34 cellular contexts compared by ENCODE assay signal in genomic region chr19:4568884-4569283, GRCh38. TPM values are rescaled to one million over a fixed set of nuclear protein-coding genes. Genes with fewer than 3 reads are reported as not detected.
DNase-seq lines count a peak whose midpoint lies in the region; ATAC-seq lines count a peak whose summit lies in the region.
"Had no signal": no experiment of that assay in that cellular context is flagged by ENCODE, and none has a peak within 500 bp of the region (broad histone marks: within the 10 kb centered on the region; RNA-seq: fewer than 3 reads in every experiment).

No MANE protein-coding gene starts in this region.

- peaks cover 3% of the 10 kb centered on the region for H3K4me1 ChIP-seq in mesenchymal stem cell (ENCODE audit: control insufficient read depth, insufficient read depth, low read depth, low read length)
- H3K4me1 ChIP-seq: BE2C, breast epithelium, uterus had no signal

- H2BK120ac ChIP-seq in mesenchymal stem cell (ENCODE audit: low read depth, low read length), result no peak overlapping the region

- no peak overlapping the region for H2BK15ac ChIP-seq in mesenchymal stem cell (ENCODE audit: low read depth, poor library complexity, severe bottlenecking)

- no peak overlapping the region for H4K91ac ChIP-seq in mesenchymal stem cell (ENCODE audit: low read length)

- no peak overlapping the region for H2AFZ ChIP-seq in mesenchymal stem cell (ENCODE audit: low read depth, low read length)

- H3K14ac ChIP-seq in mesenchymal stem cell (ENCODE audit: low read length in 2 of 2), result no peak overlapping the region

- H3K9me3 ChIP-seq in mesenchymal stem cell (ENCODE audit: control insufficient read depth, low read length), result no peaks in the 10 kb centered on the region
- H3K9me3 ChIP-seq: BE2C, breast epithelium, mucosa of descending colon, SK-N-SH, stomach, uterus had no signal

- H2AK5ac ChIP-seq in mesenchymal stem cell (ENCODE audit: low read length, severe bottlenecking), result peak overlapping the region; percentile 37

- DNase-seq in GF-D8 (lab: John Stamatoyannopoulos, UW) (peak; percentile 58), MV-4-11 (lab: John Stamatoyannopoulos, UW) (peak; percentile 89), SKM-1 (lab: John Stamatoyannopoulos, UW; ENCODE audit: unreplicated experiment) (peak; percentile 88), mesenchymal stem cell (no peak), nucleus accumbens (lab: John Stamatoyannopoulos, UW) (no peak), 8988T (no peak)
- DNase-seq: activated CD4-positive, alpha-beta T cell treated with anti-CD3 and anti-CD28 coated beads for 4 hours; activated CD8-positive, alpha-beta memory T cell treated with anti-CD3 and anti-CD28 coated beads for 24 hours; activated T-cell treated with anti-CD3 and anti-CD28 coated beads for 4 hours; anterior cingulate cortex; BE2C; DMS 273 treated with DMSO at 0.1 percent for 48 hours; EL; HCEC 1CT; kidney glomerular epithelial cell; mucosa of descending colon; natural killer cell; NCI-H1436; NCI-H2081; NCI-H226; NCI-H748 treated with DMSO at 0.1 percent for 48 hours; SK-N-SH; stimulated activated CD4-positive, alpha-beta T cell treated with anti-CD3 and anti-CD28 coated beads, Interleukin-4, amount 100 ng/mL, for 1 hour; stomach; T-helper 2 cell; uterus; WERI-Rb-1 had no signal

- no peaks in the 10 kb centered on the region for H3K79me1 ChIP-seq in mesenchymal stem cell (replicated peaks; ENCODE audit: low read length, poor library complexity, severe bottlenecking)

- H3K27ac ChIP-seq in mesenchymal stem cell (ENCODE audit: low read length, poor library complexity, severe bottlenecking), result no peak overlapping the region
- H3K27ac ChIP-seq: breast epithelium, stomach, uterus, WERI-Rb-1 had no signal

- ATAC-seq in GM18861 (IDR thresholded peaks at IDR 0.05; ENCODE audit: unreplicated experiment), result no peak
- no peak for ATAC-seq in HG03460 (IDR thresholded peaks at IDR 0.05; ENCODE audit: unreplicated experiment)
- ATAC-seq: activated naive CD4-positive, alpha-beta T cell treated with anti-CD3 and anti-CD28 coated beads, Interleukin-2, amount 50 U/mL, for 72 hours; GM12878; mucosa of descending colon; natural killer cell had no signal

- no peak overlapping the region for H3K23ac ChIP-seq in mesenchymal stem cell (ENCODE audit: low read length in 2 of 2)

- 96% methylated on average over 5 of the region's 7 CpGs for WGBS in mesenchymal stem cell

- H2BK5ac ChIP-seq in mesenchymal stem cell (ENCODE audit: low read depth, low read length, poor library complexity, severe bottlenecking), result no peak overlapping the region

- H2BK12ac ChIP-seq in mesenchymal stem cell (ENCODE audit: low read length in 2 of 2), result no peak overlapping the region

- H3K9ac ChIP-seq in mesenchymal stem cell (ENCODE audit: low read length), result no peak overlapping the region
- H3K9ac ChIP-seq: SK-N-SH had no signal

- H3K4me3 ChIP-seq in mesenchymal stem cell (ENCODE audit: insufficient read depth in 1 of 2, low read depth in 1 of 2, low read length in 2 of 2), result no peak overlapping the region
- H3K4me3 ChIP-seq: breast epithelium, GM12878, lung, mucosa of descending colon, stomach, uterus had no signal

- H3K4ac ChIP-seq in mesenchymal stem cell (ENCODE audit: low read depth in 1 of 2, low read length in 2 of 2), result no peak overlapping the region

- no peak overlapping the region for H4K8ac ChIP-seq in mesenchymal stem cell (ENCODE audit: low read length)

- H3K36me3 ChIP-seq in mesenchymal stem cell (ENCODE audit: control insufficient read depth in 1 of 2, insufficient read depth in 2 of 2, low read depth in 1 of 2, low read length in 2 of 2), result no peaks in the 10 kb centered on the region
- H3K36me3 ChIP-seq: BE2C, breast epithelium, stomach, uterus, WERI-Rb-1 had no signal

- H3K27me3 ChIP-seq in mesenchymal stem cell (ENCODE audit: control insufficient read depth in 1 of 2, insufficient read depth in 1 of 2, low read length in 2 of 2), result peaks cover 4 to 42% of the 10 kb centered on the region in 2 experiments
- H3K27me3 ChIP-seq: uterus had no signal

- H3K18ac ChIP-seq in mesenchymal stem cell (ENCODE audit: low read depth in 1 of 2, low read length in 2 of 2), result no peak overlapping the region

- no peak overlapping the region for H3K4me2 ChIP-seq in mesenchymal stem cell (ENCODE audit: low read length, poor library complexity, severe bottlenecking)
- H3K4me2 ChIP-seq: SK-N-SH had no signal

RNA-seq across cellular contexts. Expression of gene SEMA6B, which starts 9.4 kb away (rescaled TPM):
- polyA plus RNA-seq in mesenchymal stem cell (2013, experiment 1 of 2), result 2.7 TPM
- polyA plus RNA-seq in mesenchymal stem cell (2013, experiment 2 of 2), result 2.6 TPM
- polyA plus RNA-seq: GM12878, IgD-negative memory B cell had no signal

RNA-seq across cellular contexts. Expression of gene LRG1, which starts 29.0 kb away (rescaled TPM):
- 0.01 TPM for polyA plus RNA-seq in mesenchymal stem cell (2013, experiment 1 of 2)
- not detected for polyA plus RNA-seq in mesenchymal stem cell (2013, experiment 2 of 2)

RNA-seq across cellular contexts. Expression of gene PLIN5, which starts 33.9 kb away (rescaled TPM):
- not detected for polyA plus RNA-seq in mesenchymal stem cell (2013, experiment 1 of 2)
- polyA plus RNA-seq in mesenchymal stem cell (2013, experiment 2 of 2), result not detected
- polyA plus RNA-seq: IgD-negative memory B cell had no signal

RNA-seq across cellular contexts. Expression of gene PLIN4, which starts 50.6 kb away (rescaled TPM):
- polyA plus RNA-seq in mesenchymal stem cell (2013, experiment 1 of 2), result 0.01 TPM
- polyA plus RNA-seq in mesenchymal stem cell (2013, experiment 2 of 2), result 0.01 TPM

Comparison
In these comparisons a context has a peak if more than half of its experiments do, and no peak if none do; other contexts are left out.
1. DNase-seq: peak in GF-D8 (single experiment), MV-4-11 (single experiment) and SKM-1 (single experiment); none in mesenchymal stem cell (single experiment), nucleus accumbens (0 of 56) and 8988T (single experiment).